Comparison of ENCODE assay signal across 8 cellular contexts in the genomic region with DNA sequence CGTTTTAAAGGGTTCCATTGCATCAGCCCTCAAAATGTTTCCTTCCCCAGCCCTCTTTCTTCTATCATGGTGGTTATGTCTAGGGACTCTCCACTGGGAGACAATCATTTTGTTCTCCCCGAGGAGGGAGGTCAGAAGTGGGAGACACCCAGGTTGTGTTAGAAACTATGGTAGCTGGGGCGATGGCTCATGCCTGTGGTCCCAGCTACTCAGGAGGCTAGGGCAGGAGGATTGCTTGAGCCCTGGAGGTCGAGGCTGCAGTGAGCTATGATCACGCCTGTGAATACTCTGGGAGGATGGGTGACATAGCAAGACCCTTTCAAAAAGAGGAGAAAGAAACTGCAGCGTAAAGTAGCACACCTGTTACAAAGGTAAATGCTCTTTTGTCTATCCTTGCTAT. TPM values are rescaled to one million over a fixed set of nuclear protein-coding genes. Genes with fewer than 3 reads are reported as not detected.
DNase-seq lines count a peak whose midpoint lies in the region; ATAC-seq, FAIRE-seq and TF ChIP-seq lines count a peak whose summit lies in the region.

No MANE protein-coding gene starts in this region.

- intact Hi-C loops in CD4-positive, alpha-beta memory T cell (cut with micrococcal nuclease): loop anchor here (1.0 kb wide), 5 partner anchors 13 to 127 kb away; a partner anchor contains a TSS

- no peak for DNase-seq in CD4-positive, alpha-beta memory T cell
- no peak for DNase-seq in bronchial epithelial cell (ENCODE audit: low read depth)
- no peak for DNase-seq in mesothelial cell of epicardium (ENCODE audit: low spot score in 2 of 2, unreplicated experiment in 2 of 2)
- DNase-seq in cortex of kidney (lab: John Stamatoyannopoulos, UW): no peak
- DNase-seq in NCI-H2107 treated with DMSO at 0.1 percent for 48 hours (lab: John Stamatoyannopoulos, UW; ENCODE audit: unreplicated experiment): no peak
- no peak for DNase-seq in GM13977 (ENCODE audit: low spot score)

- H3K4me3 Mint-ChIP-seq in CD4-positive, alpha-beta memory T cell: peak overlapping the region; percentile 82 to 87 (median 84)
- H3K4me3 Mint-ChIP-seq in mesothelial cell of epicardium: peak overlapping the region; percentile 70

- peaks cover 16% of the 10 kb centered on the region for H3K4me1 ChIP-seq in CD4-positive, alpha-beta memory T cell (ENCODE audit: insufficient read depth, low read length)

- ATAC-seq in HG03196 (IDR thresholded peaks at IDR 0.05; ENCODE audit: unreplicated experiment) (peak; percentile 13), HG02759 (IDR thresholded peaks at IDR 0.05; ENCODE audit: unreplicated experiment) (no peak)

- in situ Hi-C loops in GM13977 (cut with MboI; ENCODE audit: low pct_unique_long_range_greater_than_20kb, low sequenced_read_pairs, unreplicated experiment): no loop called here

- H3K9me3 ChIP-seq in CD4-positive, alpha-beta memory T cell (ENCODE audit: control insufficient read depth in 1 of 2, low read length in 2 of 2): no peaks in the 10 kb centered on the region

- no peaks in the 10 kb centered on the region for H3K36me3 ChIP-seq in CD4-positive, alpha-beta memory T cell (ENCODE audit: insufficient read depth, low read length)
- no peaks in the 10 kb centered on the region for H3K36me3 ChIP-seq in bronchial epithelial cell (ENCODE audit: control insufficient read depth, insufficient read depth, low read length)

- peak overlapping the region; percentile 92 to 98 (median 95) for H3K27ac Mint-ChIP-seq in CD4-positive, alpha-beta memory T cell
- peak overlapping the region; percentile 96 for H3K27ac Mint-ChIP-seq in mesothelial cell of epicardium

- H3K27me3 Mint-ChIP-seq in CD4-positive, alpha-beta memory T cell: no peaks in the 10 kb centered on the region
- H3K27me3 Mint-ChIP-seq in mesothelial cell of epicardium (ENCODE audit: low read depth): no peaks in the 10 kb centered on the region

- H3K4me1 Mint-ChIP-seq in CD4-positive, alpha-beta memory T cell: peaks cover 5 to 15% (median 11%) of the 10 kb centered on the region in 4 donors
- H3K4me1 Mint-ChIP-seq in mesothelial cell of epicardium: peaks cover 11% of the 10 kb centered on the region

- H3K27me3 ChIP-seq in CD4-positive, alpha-beta memory T cell (ENCODE audit: insufficient read depth, low read length): no peaks in the 10 kb centered on the region
- H3K27me3 ChIP-seq in bronchial epithelial cell (ENCODE audit: control insufficient read depth, insufficient read depth, low read length): no peaks in the 10 kb centered on the region

- peak overlapping the region; percentile 74 to 93 for H3K4me3 ChIP-seq in CD4-positive, alpha-beta memory T cell (ENCODE audit: low read length in 2 of 2)
- H3K4me3 ChIP-seq in bronchial epithelial cell (ENCODE audit: low read depth, low read length): peak overlapping the region; percentile 47

- no peaks in the 10 kb centered on the region for H3K9me3 Mint-ChIP-seq in CD4-positive, alpha-beta memory T cell
- no peaks in the 10 kb centered on the region for H3K9me3 Mint-ChIP-seq in mesothelial cell of epicardium

- H3K27ac ChIP-seq in CD4-positive, alpha-beta memory T cell (ENCODE audit: low read depth, low read length): peak overlapping the region; percentile 91

- POLR2A ChIA-PET in CD4-positive, alpha-beta memory T cell (lab: Charles Lee; ENCODE audit: partially characterized antibody): interaction anchor here (0.7 to 4.0 kb wide), 35 partner anchors 9 to 351 kb away, joined by 3 to 133 read pairs (median 6); a partner anchor contains a TSS

- no peak for TF ChIP-seq CTCF in bronchial epithelial cell (IDR thresholded peaks at IDR 0.05; ENCODE audit: insufficient read depth, low read length, severe bottlenecking)
- TF ChIP-seq CTCF in mesothelial cell of epicardium (IDR thresholded peaks at IDR 0.05; ENCODE audit: unreplicated experiment): no peak
- no peak for TF ChIP-seq CTCF in GM13977 (IDR thresholded peaks at IDR 0.05; ENCODE audit: extremely low read depth, insufficient read depth, missing control alignments)

- CTCF ChIA-PET in CD4-positive, alpha-beta memory T cell (lab: Charles Lee; ENCODE audit: partially characterized antibody): interaction anchor here (0.6 to 4.4 kb wide), 20 partner anchors 8 to 217 kb away, joined by 3 to 151 read pairs (median 4); a partner anchor contains a TSS

- no peak for FAIRE-seq in bronchial epithelial cell (lab: Jason Lieb, UNC)

- no peaks in the 10 kb centered on the region for H3K36me3 Mint-ChIP-seq in CD4-positive, alpha-beta memory T cell
- no peaks in the 10 kb centered on the region for H3K36me3 Mint-ChIP-seq in mesothelial cell of epicardium

RNA-seq across cellular contexts. Expression of a gene that starts 13.0 kb away (rescaled TPM):
- 1 to 10 TPM; 8.3 to 9.1 TPM for total RNA-seq in CD4-positive, alpha-beta memory T cell
- polyA plus RNA-seq in CD4-positive, alpha-beta memory T cell: 1 to 10 TPM; 4.1 to 4.2 TPM
- total RNA-seq in bronchial epithelial cell: 11.6 and 12.8 TPM in 2 replicates
- 11.6 to 14.4 TPM (median 13.4 TPM) in 3 replicates for total RNA-seq in mesothelial cell of epicardium

RNA-seq across cellular contexts. Expression of a gene that starts 18.5 kb away (rescaled TPM):
- 10 to 100 TPM; 19.8 to 21.9 TPM for total RNA-seq in CD4-positive, alpha-beta memory T cell
- polyA plus RNA-seq in CD4-positive, alpha-beta memory T cell: 10 to 100 TPM; 16.6 to 25.5 TPM
- total RNA-seq in bronchial epithelial cell: 7.9 and 12.5 TPM in 2 replicates
- total RNA-seq in mesothelial cell of epicardium: 2.4 to 4.1 TPM (median 2.9 TPM) in 3 replicates

RNA-seq across cellular contexts. Expression of a gene that starts 22.7 kb away (rescaled TPM):
- 100 to 1,000 TPM; 187 to 190 TPM for total RNA-seq in CD4-positive, alpha-beta memory T cell
- 10 to 100 TPM; 28.4 to 35.8 TPM for polyA plus RNA-seq in CD4-positive, alpha-beta memory T cell
- total RNA-seq in bronchial epithelial cell (9.0 and 10.0 TPM in 2 replicates), mesothelial cell of epicardium (30.2 to 30.7 TPM (median 30.2 TPM) in 3 replicates)

RNA-seq across cellular contexts. Expression of a gene that starts 24.3 kb away (rescaled TPM):
- total RNA-seq in CD4-positive, alpha-beta memory T cell: 100 to 1,000 TPM; 155 to 164 TPM
- 100 to 1,000 TPM; 572 to 777 TPM for polyA plus RNA-seq in CD4-positive, alpha-beta memory T cell
- total RNA-seq in bronchial epithelial cell: 1,194 and 1,306 TPM in 2 replicates
- 473 to 488 TPM (median 484 TPM) in 3 replicates for total RNA-seq in mesothelial cell of epicardium

RNA-seq across cellular contexts. Expression of a gene that starts 36.1 kb away (rescaled TPM):
- 10 to 100 TPM; 32.2 to 33.0 TPM for total RNA-seq in CD4-positive, alpha-beta memory T cell
- 1 to 10 TPM in 1 of 2 donors, under 1 TPM in 1; 0.16 to 1.1 TPM for polyA plus RNA-seq in CD4-positive, alpha-beta memory T cell
- 4.9 and 7.1 TPM in 2 replicates for total RNA-seq in bronchial epithelial cell
- total RNA-seq in mesothelial cell of epicardium: 193 to 205 TPM (median 195 TPM) in 3 replicates
